Comparison of ENCODE assay signal across 14 cellular contexts in the genomic region with DNA sequence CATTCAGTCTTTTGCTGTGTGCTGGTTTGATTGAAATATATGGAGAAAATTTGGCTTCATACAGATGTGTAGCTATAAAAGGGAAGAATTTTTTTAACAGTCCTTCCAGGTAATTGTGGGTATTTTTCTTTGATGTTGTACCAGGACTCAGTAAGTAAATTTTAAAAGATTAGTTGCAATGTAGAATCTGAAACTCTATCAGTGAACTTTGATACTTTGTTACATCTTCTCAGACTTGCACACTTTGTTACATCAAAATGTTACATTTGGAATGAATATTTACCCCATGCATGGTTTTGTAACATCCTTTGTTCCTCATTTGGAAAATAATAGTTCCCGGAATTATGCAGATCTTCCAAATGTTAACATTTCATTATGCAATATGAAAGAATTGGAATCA. TPM values are rescaled to one million over a fixed set of nuclear protein-coding genes. Genes with fewer than 3 reads are reported as not detected.
DNase-seq lines count a peak whose midpoint lies in the region; ATAC-seq, FAIRE-seq and TF ChIP-seq lines count a peak whose summit lies in the region.
"Had no signal": no experiment of that assay in that cellular context is flagged by ENCODE, and none has a peak within 500 bp of the region (broad histone marks: within the 10 kb centered on the region; RNA-seq: fewer than 3 reads in every experiment).

No MANE protein-coding gene starts in this region.

- DNase-seq in H54 (ENCODE audit: insufficient read length, low spot score) = no peak
- DNase-seq in OCI-LY7 (ENCODE audit: low spot score) = no peak
- no peak for DNase-seq in right lobe of liver
- DNase-seq in activated CD4-positive, alpha-beta T cell treated with anti-CD3 and anti-CD28 coated beads for 1 hour = no peak
- no peak for DNase-seq in cortex of kidney (lab: John Stamatoyannopoulos, UW)
- DNase-seq in NCI-H69 (lab: John Stamatoyannopoulos, UW) = no peak
- DNase-seq: CD8-positive, alpha-beta memory T cell; DMS53; GF-D8 had no signal

- H3K4me1 ChIP-seq in OCI-LY7 (ENCODE audit: insufficient read depth, low read length, poor library complexity, severe bottlenecking) (no peaks in the 10 kb centered on the region), right lobe of liver (peaks cover 0 to 69% (median 32%) of the 10 kb centered on the region in 4 donors)
- H3K4me1 ChIP-seq: A549 had no signal

- POLR2A ChIA-PET in OCI-LY7 (lab: Charles Lee) = interaction anchor here (0.7 to 1.8 kb wide), 7 partner anchors 9 to 891 kb away, joined by 3 to 15 read pairs (median 3); a partner anchor contains a TSS

- H3K9me2 ChIP-seq in OCI-LY7 (ENCODE audit: insufficient read depth, low read length) = no peaks in the 10 kb centered on the region

- H3K79me2 ChIP-seq in OCI-LY7 (ENCODE audit: insufficient read depth, low read depth, low read length) = peaks cover 47% of the 10 kb centered on the region

- no peaks in the 10 kb centered on the region for H4K20me1 ChIP-seq in OCI-LY7 (ENCODE audit: insufficient read depth, low read length)

- H3K27ac ChIP-seq in OCI-LY7 (ENCODE audit: low read depth, low read length, poor library complexity, severe bottlenecking) (no peak overlapping the region), right lobe of liver (peak overlapping the region in 2 of 3 donors; percentile 87 to 93)
- H3K27ac ChIP-seq: A549 had no signal

- peaks cover 73% of the 10 kb centered on the region for H3K36me3 ChIP-seq in OCI-LY7 (ENCODE audit: insufficient read depth, low read length)
- H3K36me3 ChIP-seq in right lobe of liver = peaks cover 0 to 6% (median 0%) of the 10 kb centered on the region in 4 donors

- peak; percentile 45 to 73 (median 56) for ATAC-seq in right lobe of liver
- ATAC-seq: A549, GM12878 had no signal

- 20% methylated on average over 1 of the region's 1 CpG for WGBS in right lobe of liver (ENCODE audit: insufficient coverage, low coverage, low lambda C conversion rate, missing lambda C conversion rate)

- CTCF ChIA-PET in OCI-LY7 (lab: Charles Lee; ENCODE audit: unreplicated experiment) = no interaction called here

- no peak for TF ChIP-seq CTCF in OCI-LY7 (conservative IDR thresholded peaks at IDR 0.05; ENCODE audit: low read length)
- TF ChIP-seq CTCF in right lobe of liver (IDR thresholded peaks at IDR 0.05) = no peak

- TF ChIP-seq POLR2A in H54 (IDR thresholded peaks at IDR 0.05; ENCODE audit: low read depth, low read length) = no peak
- no peak for TF ChIP-seq POLR2A in right lobe of liver (IDR thresholded peaks at IDR 0.05)

- H3K27me3 ChIP-seq in right lobe of liver = no peaks in the 10 kb centered on the region

- H3K4me1 Mint-ChIP-seq in dendritic cell treated with granulocyte-macrophage colony-stimulating factor and Interleukin-4, amounts not matched to agents 40 ng/mL and 50 ng/mL, for 4 days (ENCODE audit: low read depth) = peaks cover 19% of the 10 kb centered on the region
- H3K4me1 Mint-ChIP-seq: CD14-positive monocyte had no signal

- no peak overlapping the region for H3K4me2 ChIP-seq in OCI-LY7 (ENCODE audit: low read length)
- H3K4me2 ChIP-seq: A549 had no signal

- no peak overlapping the region for H3K4me3 Mint-ChIP-seq in dendritic cell treated with granulocyte-macrophage colony-stimulating factor and Interleukin-4, amounts not matched to agents 40 ng/mL and 50 ng/mL, for 4 days
- H3K4me3 Mint-ChIP-seq: CD14-positive monocyte; CD8-positive, alpha-beta memory T cell had no signal

- no peaks in the 10 kb centered on the region for H3K27me3 Mint-ChIP-seq in dendritic cell treated with granulocyte-macrophage colony-stimulating factor and Interleukin-4, amounts not matched to agents 40 ng/mL and 50 ng/mL, for 4 days
- H3K27me3 Mint-ChIP-seq: CD8-positive, alpha-beta memory T cell had no signal

- H3K4me3 ChIP-seq in OCI-LY7 (ENCODE audit: low read depth, low read length, poor library complexity, severe bottlenecking) (no peak overlapping the region), right lobe of liver (no peak overlapping the region)
- H3K4me3 ChIP-seq: A549, GM12878 had no signal

- H2AFZ ChIP-seq in OCI-LY7 (ENCODE audit: low read length) = no peak overlapping the region

- H3K9me3 ChIP-seq in OCI-LY7 (ENCODE audit: low read length) (no peaks in the 10 kb centered on the region), right lobe of liver (no peaks in the 10 kb centered on the region)
- H3K9me3 ChIP-seq: A549 had no signal

- H3K27ac Mint-ChIP-seq in dendritic cell treated with granulocyte-macrophage colony-stimulating factor and Interleukin-4, amounts not matched to agents 40 ng/mL and 50 ng/mL, for 4 days = peak overlapping the region; percentile 51

- H3K9me3 Mint-ChIP-seq in dendritic cell treated with granulocyte-macrophage colony-stimulating factor and Interleukin-4, amounts not matched to agents 40 ng/mL and 50 ng/mL, for 4 days = no peaks in the 10 kb centered on the region
- H3K9me3 Mint-ChIP-seq: CD14-positive monocyte; CD8-positive, alpha-beta memory T cell had no signal

- intact Hi-C loops in OCI-LY7 (cut with micrococcal nuclease; ENCODE audit: unreplicated experiment) = no loop called here
- intact Hi-C loops in dendritic cell treated with granulocyte-macrophage colony-stimulating factor and Interleukin-4, amounts not matched to agents 40 ng/mL and 50 ng/mL, for 4 days (cut with micrococcal nuclease) = no loop called here
- intact Hi-C loops in right lobe of liver (cut with DNase I) = no loop called here

- peak; percentile 69 for FAIRE-seq in H54 (lab: Jason Lieb, UNC)
- FAIRE-seq: A549, GM12878, GM18507 had no signal

- BruUV-seq in OCI-LY7 (replicated peaks; lab: Mats Ljungman, UMichigan) = TSS peak; percentile 52

- H3K36me3 Mint-ChIP-seq in dendritic cell treated with granulocyte-macrophage colony-stimulating factor and Interleukin-4, amounts not matched to agents 40 ng/mL and 50 ng/mL, for 4 days (ENCODE audit: low read depth) = peaks cover 40% of the 10 kb centered on the region

RNA-seq across cellular contexts. Expression of a gene that starts 13.8 kb away (rescaled TPM):
- total RNA-seq in OCI-LY7 (2014; rRNA removed; shearing (Covaris generic)) = 73.7 and 100 TPM in 2 replicates
- total RNA-seq in OCI-LY7 (2022) (163 and 166 TPM in 2 replicates), right lobe of liver (100 to 1,000 TPM; 158 to 265 (median 200) TPM)
